In genomic region chr4:107931775-107932321, GRCh38 we compare ENCODE assay signal across 8 cellular contexts. TPM values are rescaled to one million over a fixed set of nuclear protein-coding genes. Genes with fewer than 3 reads are reported as not detected.
DNase-seq lines count a peak whose midpoint lies in the region; ATAC-seq and TF ChIP-seq lines count a peak whose summit lies in the region.

No MANE protein-coding gene starts in this region.

- no peaks in the 10 kb centered on the region for H3K36me3 ChIP-seq in HUES64 (ENCODE audit: insufficient read depth, low read length)
- peaks cover 0 to 2% of the 10 kb centered on the region in 2 donors for H3K36me3 ChIP-seq in gastroesophageal sphincter
- no peaks in the 10 kb centered on the region for H3K36me3 ChIP-seq in psoas muscle (ENCODE audit: insufficient read depth in 1 of 2, low read depth in 1 of 2)

- H3K27ac ChIP-seq in HUES64 (ENCODE audit: low read depth, low read length), result no peak overlapping the region; the same call in 1 of the 2 replicates
- peak overlapping the region; percentile 63 to 91 (median 90) for H3K27ac ChIP-seq in gastroesophageal sphincter
- H3K27ac ChIP-seq in psoas muscle, result peak overlapping the region; percentile 82

- DNase-seq in NCI-H82 (lab: John Stamatoyannopoulos, UW) (peak; percentile 33), NCI-H82 treated with DMSO at 0.1 percent for 48 hours (lab: John Stamatoyannopoulos, UW; ENCODE audit: unreplicated experiment) (no peak), psoas muscle (peak in 1 of 2 donors; percentile 19), OCI-M1 (lab: John Stamatoyannopoulos, UW) (no peak), ACHN (no peak)
- DNase-seq in activated T-helper 1 cell treated with anti-CD3 and anti-CD28 coated beads, Interleukin-12 subunit alpha, Interleukin-12 subunit beta, Interleukin-2, Interleukin-4 antibody, amounts not matched to agents 30 ng/mL and 10 ng/mL and 1 ng/mL, durations not matched to agents 14 hours and 24 hours and 36 hours (ENCODE audit: low spot score), result no peak

- H3K4me1 ChIP-seq in HUES64 (ENCODE audit: insufficient read depth, low read length) (0 out of 2 replicates have a peak, but pooled peaks cover 8% of the 10 kb centered on the region), gastroesophageal sphincter (peaks cover 6 to 37% (median 8%) of the 10 kb centered on the region in 3 donors), psoas muscle (peaks cover 34% of the 10 kb centered on the region)

- H3K4me1 Mint-ChIP-seq in activated T-helper 1 cell treated with anti-CD3 and anti-CD28 coated beads, Interleukin-12 subunit alpha, Interleukin-12 subunit beta, Interleukin-2, Interleukin-4 antibody, amounts not matched to agents 30 ng/mL and 10 ng/mL and 1 ng/mL, durations not matched to agents 14 hours and 24 hours and 36 hours (ENCODE audit: low read depth), result peaks cover 21% of the 10 kb centered on the region

- intact Hi-C loops in activated T-helper 1 cell treated with anti-CD3 and anti-CD28 coated beads, Interleukin-12 subunit alpha, Interleukin-12 subunit beta, Interleukin-2, Interleukin-4 antibody, amounts not matched to agents 30 ng/mL and 10 ng/mL and 1 ng/mL, durations not matched to agents 14 hours and 24 hours and 36 hours (cut with micrococcal nuclease), result loop anchor here (1.0 to 10.0 kb wide), 6 partner anchors 57 to 1617 kb away; partner anchors contain the start of genes AIMP1, HADH, PAPSS1 and RPL34
- intact Hi-C loops in psoas muscle (cut with DNase I), result loop anchor here (2.0 kb wide), 2 partner anchors 55 to 57 kb away; partner anchors contain the start of gene HADH (in 1 of the 2)

- peaks cover 8% of the 10 kb centered on the region for H3K36me3 Mint-ChIP-seq in activated T-helper 1 cell treated with anti-CD3 and anti-CD28 coated beads, Interleukin-12 subunit alpha, Interleukin-12 subunit beta, Interleukin-2, Interleukin-4 antibody, amounts not matched to agents 30 ng/mL and 10 ng/mL and 1 ng/mL, durations not matched to agents 14 hours and 24 hours and 36 hours (ENCODE audit: low read depth)

- H3K27me3 ChIP-seq in HUES64 (ENCODE audit: insufficient read depth, low read length), result peaks cover 37% of the 10 kb centered on the region
- no peaks in the 10 kb centered on the region for H3K27me3 ChIP-seq in gastroesophageal sphincter
- no peaks in the 10 kb centered on the region for H3K27me3 ChIP-seq in psoas muscle (ENCODE audit: insufficient read depth in 3 of 3, low read length in 2 of 3)

- in situ Hi-C loops in ACHN (cut with HindIII; ENCODE audit: low pct_ligation_motif_present, low pct_unique_long_range_greater_than_20kb, low sequenced_read_pairs), result no loop called here

- TF ChIP-seq CTCF in gastroesophageal sphincter (IDR thresholded peaks at IDR 0.05) (no peak), psoas muscle (IDR thresholded peaks at IDR 0.05) (no peak)

- ATAC-seq in gastroesophageal sphincter, result no peak
- peak in 3 of 4 donors; percentile 1 to 9 (median 5) for ATAC-seq in psoas muscle

- peak overlapping the region; percentile 68 for H3K4me3 ChIP-seq in HUES64 (ENCODE audit: low read length)
- H3K4me3 ChIP-seq in gastroesophageal sphincter, result peak overlapping the region; percentile 69 to 76
- peak overlapping the region; percentile 92 for H3K4me3 ChIP-seq in psoas muscle

- no peak for TF ChIP-seq EP300 in gastroesophageal sphincter (IDR thresholded peaks at IDR 0.05)

- no peaks in the 10 kb centered on the region for H3K9me3 ChIP-seq in HUES64 (ENCODE audit: insufficient read depth, low read depth, low read length)
- H3K9me3 ChIP-seq in gastroesophageal sphincter, result no peaks in the 10 kb centered on the region
- no peaks in the 10 kb centered on the region for H3K9me3 ChIP-seq in psoas muscle

- peak overlapping the region; percentile 48 for H3K9ac ChIP-seq in HUES64 (ENCODE audit: low read depth, low read length)

- TF ChIP-seq POLR2A in gastroesophageal sphincter (IDR thresholded peaks at IDR 0.05), result no peak

- 4% methylated on average over 44 of the region's 45 CpGs for WGBS in HUES64
- no CpG with 5 or more reads among the region's 45 CpGs for WGBS in gastroesophageal sphincter (ENCODE audit: low coverage in 1 of 2), 2 donors
- WGBS in psoas muscle, 3 donors, result 2 to 4% (median 3%) methylated on average over 42 to 45 of the region's 45 CpGs

- H3K4me3 Mint-ChIP-seq in activated T-helper 1 cell treated with anti-CD3 and anti-CD28 coated beads, Interleukin-12 subunit alpha, Interleukin-12 subunit beta, Interleukin-2, Interleukin-4 antibody, amounts not matched to agents 30 ng/mL and 10 ng/mL and 1 ng/mL, durations not matched to agents 14 hours and 24 hours and 36 hours, result peak overlapping the region; percentile 84

- H3K27me3 Mint-ChIP-seq in activated T-helper 1 cell treated with anti-CD3 and anti-CD28 coated beads, Interleukin-12 subunit alpha, Interleukin-12 subunit beta, Interleukin-2, Interleukin-4 antibody, amounts not matched to agents 30 ng/mL and 10 ng/mL and 1 ng/mL, durations not matched to agents 14 hours and 24 hours and 36 hours (ENCODE audit: insufficient read depth), result peaks cover 2% of the 10 kb centered on the region

- peak overlapping the region; percentile 42 for H3K27ac Mint-ChIP-seq in activated T-helper 1 cell treated with anti-CD3 and anti-CD28 coated beads, Interleukin-12 subunit alpha, Interleukin-12 subunit beta, Interleukin-2, Interleukin-4 antibody, amounts not matched to agents 30 ng/mL and 10 ng/mL and 1 ng/mL, durations not matched to agents 14 hours and 24 hours and 36 hours

- no peaks in the 10 kb centered on the region for H3K9me3 Mint-ChIP-seq in activated T-helper 1 cell treated with anti-CD3 and anti-CD28 coated beads, Interleukin-12 subunit alpha, Interleukin-12 subunit beta, Interleukin-2, Interleukin-4 antibody, amounts not matched to agents 30 ng/mL and 10 ng/mL and 1 ng/mL, durations not matched to agents 14 hours and 24 hours and 36 hours

RNA-seq across cellular contexts. Expression of gene CYP2U1, which starts 0.5 kb away (rescaled TPM):
- polyA plus RNA-seq in HUES64 (2013, experiment 1 of 2), result 4.7 TPM
- polyA plus RNA-seq in HUES64 (2013, experiment 2 of 2), result 4.6 TPM
- 1.1 and 1.5 TPM in 2 replicates for total RNA-seq in activated T-helper 1 cell treated with anti-CD3 and anti-CD28 coated beads, Interleukin-12 subunit alpha, Interleukin-12 subunit beta, Interleukin-2, Interleukin-4 antibody, amounts not matched to agents 30 ng/mL and 10 ng/mL and 1 ng/mL, durations not matched to agents 14 hours and 24 hours and 36 hours
- total RNA-seq in gastroesophageal sphincter (10 to 100 TPM; 14.9 to 34.0 (median 27.3) TPM), psoas muscle (1 to 10 TPM; 2.4 to 4.5 (median 3.9) TPM)
- polyA plus RNA-seq in psoas muscle, result 1 to 10 TPM in 2 of 3 donors, under 1 TPM in 1; 0.95 to 3.7 (median 1.9) TPM

RNA-seq across cellular contexts. Expression of gene HADH, which starts 57.8 kb away (rescaled TPM):
- 44.3 TPM for polyA plus RNA-seq in HUES64 (2013, experiment 1 of 2)
- polyA plus RNA-seq in HUES64 (2013, experiment 2 of 2), result 54.6 TPM
- total RNA-seq in activated T-helper 1 cell treated with anti-CD3 and anti-CD28 coated beads, Interleukin-12 subunit alpha, Interleukin-12 subunit beta, Interleukin-2, Interleukin-4 antibody, amounts not matched to agents 30 ng/mL and 10 ng/mL and 1 ng/mL, durations not matched to agents 14 hours and 24 hours and 36 hours, result 33.9 and 36.8 TPM in 2 replicates
- total RNA-seq in gastroesophageal sphincter (100 to 1,000 TPM in 2 of 4 donors, 10 to 100 TPM in 2; 88.9 to 148 (median 112) TPM), psoas muscle (100 to 1,000 TPM in 3 of 4 donors, 10 to 100 TPM in 1; 84.4 to 150 (median 118) TPM)
- 100 to 1,000 TPM in 1 of 3 donors, 10 to 100 TPM in 2; 26.6 to 125 (median 99.5) TPM for polyA plus RNA-seq in psoas muscle
